28 cellular contexts compared by ENCODE assay signal in genomic region chr2:3545788-3546478, GRCh38. TPM values are rescaled to one million over a fixed set of nuclear protein-coding genes. Genes with fewer than 3 reads are reported as not detected.
"Had no signal": no experiment of that assay in that cellular context is flagged by ENCODE, and none has a peak within 500 bp of the region (broad histone marks: within the 10 kb centered on the region; RNA-seq: fewer than 3 reads in every experiment).

No MANE protein-coding gene starts in this region.

- DNase-seq: dorsolateral prefrontal cortex; effector CD4-positive, alpha-beta T cell; foreskin fibroblast; glutamatergic neuron; heart right ventricle; hippocampal formation; immature natural killer cell; islet precursor cell; kidney glomerular epithelial cell; left colon; left ventricle myocardium superior; lower lobe of right lung; natural killer cell; occipital lobe; ovary; posterior cingulate gyrus; stimulated activated CD4-positive, alpha-beta T cell treated with anti-CD3 and anti-CD28 coated beads, Interleukin-12 subunit alpha, Interleukin-12 subunit beta, amount 100 ng/mL, for 4 hours; stimulated activated CD4-positive, alpha-beta T cell treated with anti-CD3 and anti-CD28 coated beads, Interleukin-2, amount 100 ng/mL, for 24 hours; stimulated activated CD4-positive, alpha-beta T cell treated with anti-CD3 and anti-CD28 coated beads, Interleukin-4, amount 100 ng/mL, for 24 hours; stimulated activated naive CD8-positive, alpha-beta T cell treated with anti-CD3 and anti-CD28 coated beads, Interleukin-15, Interleukin-2, amounts not matched to agents 100 U/mL and 50 U/mL, for 24 hours; substantia nigra; testis had no signal

- H3K4me1 ChIP-seq: lower lobe of right lung, testis, tibial artery had no signal

- H3K36me3 ChIP-seq: ovary had no signal

- H3K27me3 ChIP-seq: dorsolateral prefrontal cortex, heart right ventricle, ovary, testis, tibial artery had no signal

- H3K9me3 ChIP-seq: heart right ventricle, lower lobe of right lung, ovary, testis, tibial artery had no signal

- ATAC-seq: heart right ventricle; left colon; left ventricle myocardium superior; lower lobe of right lung; natural killer cell; sciatic nerve; stimulated activated effector memory CD8-positive, alpha-beta T cell treated with anti-CD3 and anti-CD28 coated beads, Interleukin-12 subunit alpha, Interleukin-12 subunit beta, amount 100 ng/mL, for 72 hours; stimulated activated naive CD8-positive, alpha-beta T cell treated with anti-CD3 and anti-CD28 coated beads, Interleukin-15, Interleukin-2, amounts not matched to agents 100 U/mL and 50 U/mL, for 24 hours had no signal

- FAIRE-seq: colon had no signal

- H3K4me3 ChIP-seq: dorsolateral prefrontal cortex, heart right ventricle, lower lobe of right lung, ovary, smooth muscle cell, testis, tibial artery had no signal

- H3K27ac ChIP-seq: dorsolateral prefrontal cortex, heart right ventricle, lower lobe of right lung, ovary, testis, tibial artery had no signal

- H3K4me2 ChIP-seq: smooth muscle cell had no signal

RNA-seq across cellular contexts. Expression of gene COLEC11, which starts 49.0 kb away (rescaled TPM):
- total RNA-seq: mononuclear cell had no signal
- polyA plus RNA-seq: immature natural killer cell had no signal
